Comparison of ENCODE assay signal across 12 cellular contexts in genomic region chr1:30134466-30135217, GRCh38.
DNase-seq lines count a peak whose midpoint lies in the region; ATAC-seq and TF ChIP-seq lines count a peak whose summit lies in the region.
"Had no signal": no experiment of that assay in that cellular context is flagged by ENCODE, and none has a peak within 500 bp of the region (broad histone marks: within the 10 kb centered on the region; RNA-seq: fewer than 3 reads in every experiment).

No MANE protein-coding gene starts in this region.

- H3K27me3 Mint-ChIP-seq in chondrocyte (ENCODE audit: low read depth) (peaks cover 29% of the 10 kb centered on the region), glutamatergic neuron (ENCODE audit: unreplicated experiment) (peaks cover 4% of the 10 kb centered on the region)

- H3K27ac Mint-ChIP-seq in chondrocyte (ENCODE audit: unreplicated experiment) (no peak overlapping the region), glutamatergic neuron (ENCODE audit: unreplicated experiment) (no peak overlapping the region)
- H3K27ac Mint-ChIP-seq: B cell; CD8-positive, alpha-beta T cell had no signal

- intact Hi-C loops in sciatic nerve (cut with DNase I): no loop called here

- H3K4me1 Mint-ChIP-seq in chondrocyte (ENCODE audit: low read depth) (no peaks in the 10 kb centered on the region), glutamatergic neuron (ENCODE audit: low read depth, unreplicated experiment) (no peaks in the 10 kb centered on the region)
- H3K4me1 Mint-ChIP-seq: B cell had no signal

- DNase-seq in ELF-1 (ENCODE audit: low read depth, low spot score): peak; percentile 33
- DNase-seq in chondrocyte (ENCODE audit: low spot score): peak; percentile 85
- peak; percentile 31 for DNase-seq in left lobe of liver (ENCODE audit: low spot score)
- DNase-seq in sciatic nerve (ENCODE audit: low spot score): peak; percentile 33
- DNase-seq in glutamatergic neuron: no peak
- no peak for DNase-seq in OCI-M1 (lab: John Stamatoyannopoulos, UW)
- DNase-seq: Calu3; CD8-positive, alpha-beta T cell; DMS 273 treated with DMSO at 0.1 percent for 48 hours; GF-D8 had no signal

- peaks cover 2% of the 10 kb centered on the region for H3K9me3 Mint-ChIP-seq in chondrocyte (ENCODE audit: low read depth)
- H3K9me3 Mint-ChIP-seq in glutamatergic neuron (ENCODE audit: unreplicated experiment): no peaks in the 10 kb centered on the region
- H3K9me3 Mint-ChIP-seq: CD8-positive, alpha-beta T cell had no signal

- ATAC-seq in left lobe of liver (no peak), sciatic nerve (no peak), HG02763 (IDR thresholded peaks at IDR 0.05; ENCODE audit: unreplicated experiment) (no peak)
- ATAC-seq: CD8-positive, alpha-beta T cell had no signal

- H3K36me3 Mint-ChIP-seq in chondrocyte (ENCODE audit: low read depth) (no peaks in the 10 kb centered on the region), glutamatergic neuron (ENCODE audit: unreplicated experiment) (no peaks in the 10 kb centered on the region)
- H3K36me3 Mint-ChIP-seq: CD8-positive, alpha-beta T cell had no signal

- no peak for TF ChIP-seq CTCF in chondrocyte (IDR thresholded peaks at IDR 0.05)
- TF ChIP-seq CTCF in glutamatergic neuron (IDR thresholded peaks at IDR 0.05; ENCODE audit: partially characterized antibody, unreplicated experiment): no peak

- H3K4me3 Mint-ChIP-seq in chondrocyte (ENCODE audit: unreplicated experiment) (no peak overlapping the region), glutamatergic neuron (ENCODE audit: unreplicated experiment) (no peak overlapping the region)
- H3K4me3 Mint-ChIP-seq: B cell; CD8-positive, alpha-beta T cell had no signal

Comparison
In these comparisons a context has a peak if more than half of its experiments do, and no peak if none do; other contexts are left out.
1. DNase-seq: peak in ELF-1 (single experiment), chondrocyte (single experiment), left lobe of liver (single experiment) and sciatic nerve (single experiment); none in glutamatergic neuron (single experiment) and OCI-M1 (single experiment).